16 cellular contexts compared by ENCODE assay signal in genomic region chr2:142100139-142100873, GRCh38. TPM values are rescaled to one million over a fixed set of nuclear protein-coding genes. Genes with fewer than 3 reads are reported as not detected.
DNase-seq lines count a peak whose midpoint lies in the region; TF ChIP-seq lines count a peak whose summit lies in the region.
"Had no signal": no experiment of that assay in that cellular context is flagged by ENCODE, and none has a peak within 500 bp of the region (broad histone marks: within the 10 kb centered on the region; RNA-seq: fewer than 3 reads in every experiment).

No MANE protein-coding gene starts in this region.

- TF ChIP-seq CTCF in epithelial cell of esophagus (IDR thresholded peaks at IDR 0.05; ENCODE audit: insufficient read depth, low read depth, low read length, missing control alignments), result no peak
- no peak for TF ChIP-seq CTCF in A673 (conservative IDR thresholded peaks at IDR 0.05; ENCODE audit: low read depth, low read length)

- H3K4me1 ChIP-seq in A673 (ENCODE audit: insufficient read depth, low read length, poor library complexity, severe bottlenecking), result peaks cover 22% of the 10 kb centered on the region
- H3K4me1 ChIP-seq: Peyer's patch had no signal

- H3K4me3 ChIP-seq in epithelial cell of esophagus (ENCODE audit: low read length), result no peak overlapping the region
- no peak overlapping the region for H3K4me3 ChIP-seq in A673 (ENCODE audit: low read depth, low read length, poor library complexity, severe bottlenecking)
- H3K4me3 ChIP-seq: Peyer's patch, SK-N-MC had no signal

- BruUV-seq in A673 (replicated peaks; lab: Mats Ljungman, UMichigan), result no TSS peak

- no peak overlapping the region for H3K27ac ChIP-seq in A673 (ENCODE audit: low read depth, low read length, poor library complexity, severe bottlenecking)
- H3K27ac ChIP-seq: Peyer's patch, SK-N-MC had no signal

- intact Hi-C loops in A673 (cut with micrococcal nuclease; ENCODE audit: unreplicated experiment), result no loop called here

- no peaks in the 10 kb centered on the region for H3K9me3 ChIP-seq in A673 (ENCODE audit: low read depth, low read length, poor library complexity, severe bottlenecking)
- H3K9me3 ChIP-seq: Peyer's patch had no signal

- no peaks in the 10 kb centered on the region for H3K36me3 ChIP-seq in A673 (ENCODE audit: insufficient read depth, low read length, poor library complexity, severe bottlenecking)
- H3K36me3 ChIP-seq: Peyer's patch had no signal

- DNase-seq in NCI-H748 (lab: John Stamatoyannopoulos, UW; ENCODE audit: unreplicated experiment) (peak; percentile 13), NCI-H748 treated with DMSO at 0.1 percent for 48 hours (lab: John Stamatoyannopoulos, UW) (no peak), NCI-H446 (lab: John Stamatoyannopoulos, UW) (peak; percentile 42 to 63), epithelial cell of esophagus (ENCODE audit: low read depth) (peak; percentile 5), renal cortical epithelial cell (ENCODE audit: low read depth) (peak; percentile 13), NCI-H2081 (lab: John Stamatoyannopoulos, UW) (no peak), T1000 (lab: John Stamatoyannopoulos, UW) (no peak), A673 (ENCODE audit: low spot score) (no peak)
- DNase-seq: C1 segment of cervical spinal cord, EL, NCI-H1436 treated with DMSO at 0.1 percent for 48 hours, NCI-H2081 treated with DMSO at 0.1 percent for 48 hours, Peyer's patch, Right ventricle myocardium superior had no signal

- CTCF ChIA-PET in A673 (lab: Charles Lee), result no interaction called here

- POLR2A ChIA-PET in A673 (lab: Charles Lee; ENCODE audit: low non-redundant PET), result no interaction called here

- H3K27me3 ChIP-seq in A673 (replicated peaks; ENCODE audit: insufficient read depth, low read depth, low read length, poor library complexity), result peaks cover 6% of the 10 kb centered on the region
- H3K27me3 ChIP-seq: Peyer's patch had no signal

RNA-seq across cellular contexts. Expression of gene LRP1B, which starts 30.5 kb away (rescaled TPM):
- 0.17 and 4.3 TPM in 2 replicates for total RNA-seq in renal cortical epithelial cell
- 9.9 and 11.0 TPM in 2 replicates for total RNA-seq in A673 (2021)
- total RNA-seq: T-helper 1 cell treated with Interleukin-12 subunit alpha and Interleukin-12 subunit beta and Interleukin-4 antibody, amounts not matched to agents 30 ng/mL and 1 ng/mL, for 36 hours had no signal

Comparison
In these comparisons a context has a peak if more than half of its experiments do, and no peak if none do; other contexts are left out.
1. DNase-seq: peak in NCI-H748 (single experiment), NCI-H446 (2 of 2), epithelial cell of esophagus (single experiment) and renal cortical epithelial cell (single experiment); none in NCI-H748 treated with DMSO at 0.1 percent for 48 hours (single experiment), NCI-H2081 (0 of 2), T1000 (single experiment) and A673 (single experiment).